Comparison of ENCODE assay signal across 29 cellular contexts in genomic region chr14:21238823-21239518, GRCh38. TPM values are rescaled to one million over a fixed set of nuclear protein-coding genes. Genes with fewer than 3 reads are reported as not detected.
DNase-seq lines count a peak whose midpoint lies in the region; ATAC-seq, FAIRE-seq and TF ChIP-seq lines count a peak whose summit lies in the region.
"Had no signal": no experiment of that assay in that cellular context is flagged by ENCODE, and none has a peak within 500 bp of the region (broad histone marks: within the 10 kb centered on the region; RNA-seq: fewer than 3 reads in every experiment).

No MANE protein-coding gene starts in this region.

- BruUV-seq in GM12878 (replicated peaks; lab: Mats Ljungman, UMichigan) = no TSS peak

- in situ Hi-C loops in GM12878 (cut with MboI) = no loop called here

- intact Hi-C loops in GM12878 (cut with micrococcal nuclease; ENCODE audit: unreplicated experiment) = no loop called here

- no peaks in the 10 kb centered on the region for H3K9me3 Mint-ChIP-seq in activated naive CD8-positive, alpha-beta T cell (ENCODE audit: low read depth)
- H3K9me3 Mint-ChIP-seq in activated naive CD8-positive, alpha-beta T cell treated with anti-CD3 and anti-CD28 coated beads, Interleukin-2, amount 50 U/mL, for 24 hours = no peaks in the 10 kb centered on the region
- H3K9me3 Mint-ChIP-seq: activated CD4-positive, alpha-beta T cell treated with anti-CD3 and anti-CD28 coated beads, Interleukin-2, amount 10 ng/mL, durations not matched to agents 7 days and 5 days; activated naive CD4-positive, alpha-beta T cell treated with anti-CD3 and anti-CD28 coated beads, Interleukin-2, amount 10 ng/mL, durations not matched to agents 7 days and 5 days; stimulated activated effector memory CD8-positive, alpha-beta T cell treated with anti-CD3 and anti-CD28 coated beads, Interleukin-12 subunit alpha, Interleukin-12 subunit beta, amount 100 ng/mL, for 72 hours had no signal

- POLR2A ChIA-PET in GM12878 (lab: Charles Lee) = interaction anchor here (0.5 to 1.0 kb wide), 3 partner anchors 28 to 273 kb away, joined by 3 to 4 read pairs (median 4); no protein-coding TSS in a partner anchor

- H3K4me1 Mint-ChIP-seq in activated naive CD8-positive, alpha-beta T cell (ENCODE audit: low read depth) = peaks cover 85% of the 10 kb centered on the region
- peaks cover 90% of the 10 kb centered on the region for H3K4me1 Mint-ChIP-seq in activated naive CD8-positive, alpha-beta T cell treated with anti-CD3 and anti-CD28 coated beads, Interleukin-2, amount 50 U/mL, for 24 hours

- H3K4me3 ChIP-seq in GM12878 = no peak overlapping the region
- H3K4me3 ChIP-seq in smooth muscle cell = no peak overlapping the region
- H3K4me3 ChIP-seq: cardiac muscle cell, coronary artery, esophagus muscularis mucosa, SJSA1, thoracic aorta had no signal

- WGBS in GM12878 (ENCODE audit: insufficient coverage, insufficient replicate concordance, low lambda C conversion rate, missing lambda C conversion rate) = 76% methylated on average over 11 of the region's 11 CpGs
- 97% methylated on average over 11 of the region's 11 CpGs for WGBS in smooth muscle cell (ENCODE audit: low lambda C conversion rate)

- H3K4me2 ChIP-seq in GM12878 (ENCODE audit: control insufficient read depth, insufficient read depth) (no peak overlapping the region), smooth muscle cell (no peak overlapping the region)

- TF ChIP-seq CTCF in GM12878 (IDR thresholded peaks at IDR 0.05 in 2 of 3, conservative IDR thresholded peaks at IDR 0.05 in 1 of 3; ENCODE audit: control insufficient read depth in 2 of 3, extremely low read depth in 1 of 3, insufficient read depth in 1 of 3, low read depth in 3 of 3, low read length in 3 of 3) (no peak), smooth muscle cell (IDR thresholded peaks at IDR 0.05; ENCODE audit: borderline replicate concordance, insufficient read depth, poor library complexity, severe bottlenecking) (no peak)

- TF ChIP-seq POLR2A in GM12878 (IDR thresholded peaks at IDR 0.05; ENCODE audit: low read depth, low read length) = 0 out of 2 replicates have a peak, but pooled peaks have one; percentile 33

- H3K27ac Mint-ChIP-seq in activated naive CD8-positive, alpha-beta T cell = peak overlapping the region; percentile 58
- H3K27ac Mint-ChIP-seq in activated naive CD8-positive, alpha-beta T cell treated with anti-CD3 and anti-CD28 coated beads, Interleukin-2, amount 50 U/mL, for 24 hours = no peak overlapping the region
- H3K27ac Mint-ChIP-seq: activated naive CD4-positive, alpha-beta T cell treated with anti-CD3 and anti-CD28 coated beads, Interleukin-2, amount 10 ng/mL, durations not matched to agents 7 days and 5 days; stimulated activated effector memory CD8-positive, alpha-beta T cell treated with anti-CD3 and anti-CD28 coated beads, Interleukin-12 subunit alpha, Interleukin-12 subunit beta, amount 100 ng/mL, for 72 hours had no signal

- TF ChIP-seq RAD21 in GM12878 (IDR thresholded peaks at IDR 0.05; ENCODE audit: insufficient read depth, low read depth, low read length) = no peak

- H3K9ac ChIP-seq in GM12878 (ENCODE audit: control insufficient read depth, insufficient read depth, low read length) (no peak overlapping the region), smooth muscle cell (ENCODE audit: low read depth) (no peak overlapping the region)

- H3K4me3 Mint-ChIP-seq in activated naive CD8-positive, alpha-beta T cell = peak overlapping the region; percentile 46
- H3K4me3 Mint-ChIP-seq in activated naive CD8-positive, alpha-beta T cell treated with anti-CD3 and anti-CD28 coated beads, Interleukin-2, amount 50 U/mL, for 24 hours = no peak overlapping the region
- H3K4me3 Mint-ChIP-seq: activated CD4-positive, alpha-beta T cell treated with anti-CD3 and anti-CD28 coated beads, Interleukin-2, amount 10 ng/mL, durations not matched to agents 7 days and 5 days; activated naive CD4-positive, alpha-beta T cell treated with anti-CD3 and anti-CD28 coated beads, Interleukin-2, amount 10 ng/mL, durations not matched to agents 7 days and 5 days; stimulated activated effector memory CD8-positive, alpha-beta T cell treated with anti-CD3 and anti-CD28 coated beads, Interleukin-12 subunit alpha, Interleukin-12 subunit beta, amount 100 ng/mL, for 72 hours had no signal

- CTCF ChIA-PET in GM12878 (lab: Yijun Ruan, JAX) = interaction anchor here (1.5 to 2.6 kb wide), 2 partner anchors 16 to 144 kb away, joined by 3 to 11 read pairs; no protein-coding TSS in a partner anchor

- peaks cover 3% of the 10 kb centered on the region for H4K20me1 ChIP-seq in GM12878 (ENCODE audit: control insufficient read depth, insufficient read depth)
- H4K20me1 ChIP-seq in smooth muscle cell (ENCODE audit: low read depth) = peaks cover 100% of the 10 kb centered on the region

- H3K36me3 Mint-ChIP-seq in activated naive CD8-positive, alpha-beta T cell = peaks cover 5% of the 10 kb centered on the region
- peaks cover 85% of the 10 kb centered on the region for H3K36me3 Mint-ChIP-seq in activated naive CD8-positive, alpha-beta T cell treated with anti-CD3 and anti-CD28 coated beads, Interleukin-2, amount 50 U/mL, for 24 hours (ENCODE audit: low read depth)

- H3K27ac ChIP-seq in GM12878 (ENCODE audit: control insufficient read depth, insufficient read depth) = no peak overlapping the region
- H3K27ac ChIP-seq in smooth muscle cell (ENCODE audit: low read depth) = peak overlapping the region; percentile 22
- H3K27ac ChIP-seq: coronary artery, esophagus muscularis mucosa, HL-60, SJSA1, thoracic aorta had no signal

- H3K36me3 ChIP-seq in GM12878 (ENCODE audit: control insufficient read depth in 2 of 2, insufficient read depth in 2 of 2, low read length in 1 of 2) = peaks cover 0 to 44% of the 10 kb centered on the region in 2 experiments; a peak in 3 of 4 replicates
- peaks cover 7% of the 10 kb centered on the region for H3K36me3 ChIP-seq in smooth muscle cell (ENCODE audit: low read depth)
- H3K36me3 ChIP-seq: thoracic aorta had no signal

- SMC1A ChIA-PET in GM12878 (lab: Charles Lee; ENCODE audit: uncharacterized antibody, unreplicated experiment) = interaction anchor here (1.8 to 2.0 kb wide), 2 partner anchors 26 to 69 kb away, joined by 6 to 8 read pairs; no protein-coding TSS in a partner anchor

- no peak overlapping the region for H2AFZ ChIP-seq in GM12878 (ENCODE audit: control insufficient read depth, low read depth, low read length)
- no peak overlapping the region for H2AFZ ChIP-seq in smooth muscle cell (ENCODE audit: low read depth)

- H3K79me2 ChIP-seq in GM12878 (ENCODE audit: control insufficient read depth, insufficient read depth, low read length) (peaks cover 97% of the 10 kb centered on the region), smooth muscle cell (ENCODE audit: low read depth) (peaks cover 100% of the 10 kb centered on the region)

- no peak for DNase-seq in activated naive CD8-positive, alpha-beta T cell treated with anti-CD3 and anti-CD28 coated beads, Interleukin-2, amount 50 U/mL, for 24 hours
- DNase-seq in GM19239 (ENCODE audit: insufficient read length, low spot score) = no peak
- DNase-seq in GM12878 (ENCODE audit: low read depth, low spot score) = no peak
- DNase-seq in smooth muscle cell (lab: John Stamatoyannopoulos, UW; ENCODE audit: unreplicated experiment) = no peak
- DNase-seq: activated CD4-positive, alpha-beta T cell treated with anti-CD3 and anti-CD28 coated beads, Interleukin-2, amount 10 ng/mL, durations not matched to agents 7 days and 5 days; activated naive CD4-positive, alpha-beta T cell treated with anti-CD3 and anti-CD28 coated beads, Interleukin-2, amount 10 ng/mL, durations not matched to agents 7 days and 5 days; DMS153; foreskin melanocyte; left cardiac atrium; NCI-H1048; NCI-H1694 treated with DMSO at 0.1 percent for 48 hours; NCI-H2171 treated with DMSO at 0.1 percent for 48 hours; NCI-H526 treated with DMSO at 0.1 percent for 48 hours; retina; stimulated activated CD4-positive, alpha-beta T cell treated with anti-CD3 and anti-CD28 coated beads, Interleukin-2, amount 100 ng/mL, for 48 hours had no signal

- no peaks in the 10 kb centered on the region for H3K27me3 Mint-ChIP-seq in activated naive CD8-positive, alpha-beta T cell
- H3K27me3 Mint-ChIP-seq in activated naive CD8-positive, alpha-beta T cell treated with anti-CD3 and anti-CD28 coated beads, Interleukin-2, amount 50 U/mL, for 24 hours = no peaks in the 10 kb centered on the region
- H3K27me3 Mint-ChIP-seq: activated CD4-positive, alpha-beta T cell treated with anti-CD3 and anti-CD28 coated beads, Interleukin-2, amount 10 ng/mL, durations not matched to agents 7 days and 5 days; activated naive CD4-positive, alpha-beta T cell treated with anti-CD3 and anti-CD28 coated beads, Interleukin-2, amount 10 ng/mL, durations not matched to agents 7 days and 5 days had no signal

- H3K27me3 ChIP-seq in GM12878 (replicated peaks in 1 of 2; ENCODE audit: control insufficient read depth in 2 of 2, insufficient read depth in 2 of 2, low read length in 1 of 2) (no peaks in the 10 kb centered on the region), smooth muscle cell (ENCODE audit: low read depth) (no peaks in the 10 kb centered on the region)
- H3K27me3 ChIP-seq: cardiac muscle cell, esophagus muscularis mucosa, SJSA1 had no signal

- H3K4me1 ChIP-seq in GM12878 (ENCODE audit: control insufficient read depth, insufficient read depth, low read length) = peaks cover 9% of the 10 kb centered on the region
- no peaks in the 10 kb centered on the region for H3K4me1 ChIP-seq in smooth muscle cell (ENCODE audit: low read depth)
- H3K4me1 ChIP-seq: SJSA1 had no signal

- peaks cover 62% of the 10 kb centered on the region for H3F3A ChIP-seq in smooth muscle cell (ENCODE audit: low read depth)

- H3K9me3 ChIP-seq in GM12878 (replicated peaks; ENCODE audit: control insufficient read depth, insufficient read depth, low read length) (no peaks in the 10 kb centered on the region), smooth muscle cell (replicated peaks; ENCODE audit: low read depth) (no peaks in the 10 kb centered on the region)
- H3K9me3 ChIP-seq: esophagus muscularis mucosa, SJSA1, thoracic aorta had no signal

- no peak for ATAC-seq in activated naive CD8-positive, alpha-beta T cell treated with anti-CD3 and anti-CD28 coated beads, Interleukin-2, amount 50 U/mL, for 24 hours
- ATAC-seq in GM12878 = no peak
- no peak for ATAC-seq in GM18520 (IDR thresholded peaks at IDR 0.05; ENCODE audit: unreplicated experiment)
- no peak for ATAC-seq in HG02588 (IDR thresholded peaks at IDR 0.05; ENCODE audit: unreplicated experiment)
- ATAC-seq: left cardiac atrium; stimulated activated effector memory CD8-positive, alpha-beta T cell treated with anti-CD3 and anti-CD28 coated beads, Interleukin-12 subunit alpha, Interleukin-12 subunit beta, amount 100 ng/mL, for 72 hours had no signal

- TF ChIP-seq EP300 in GM12878 (IDR thresholded peaks at IDR 0.05; ENCODE audit: borderline replicate concordance in 1 of 2, control insufficient read depth in 1 of 2, low read depth in 2 of 2, low read length in 2 of 2) = no peak

- FAIRE-seq in GM19239 (lab: Jason Lieb, UNC) (peak; percentile 37), GM12878 (lab: Jason Lieb, UNC) (no peak)
- FAIRE-seq: GM18507, H54 had no signal

- RAD21 ChIA-PET in GM12878 (lab: Charles Lee; ENCODE audit: unreplicated experiment) = no interaction called here

RNA-seq across cellular contexts. Expression of gene HNRNPC, which starts 30.3 kb away (rescaled TPM):
- 614 and 625 TPM in 2 replicates for total RNA-seq in GM12878 (2013; cell fraction: nucleolus; rRNA removed)
- total RNA-seq in GM12878 (2014; rRNA removed) = 911 and 918 TPM in 2 replicates
- 1,200 and 1,219 TPM in 2 replicates for total RNA-seq in GM12878 (2014; rRNA removed; fragmentation: Illumina TruSeq; extraction: Trizol)
- 766 and 773 TPM in 2 replicates for total RNA-seq in GM12878 (2021)
- 683 TPM for polyA plus RNA-seq in GM12878 (2011; ENCODE audit: low read depth)
- polyA plus RNA-seq in GM12878 (2011; rRNA removed) = 1,305 and 1,562 TPM in 2 replicates
- 561 and 849 TPM in 2 replicates for polyA plus RNA-seq in GM12878 (2011; cell fraction: cytosol; rRNA removed)
- polyA plus RNA-seq in GM12878 (2011; cell fraction: nucleus; rRNA removed) = 413 and 577 TPM in 2 replicates
- 661 and 837 TPM in 2 replicates for polyA plus RNA-seq in GM12878 (2012)
- 1,492 and 1,839 TPM in 2 replicates for polyA plus RNA-seq in GM12878 (2014; fragmentation: Illumina TruSeq; extraction: Trizol)
- 1,000 to 10,000 TPM in 1 of 2 experiments, 100 to 1,000 TPM in 1; 679 to 1,422 TPM for polyA plus RNA-seq in GM12878 (2014; fragmentation: Nextera tagmentation; extraction: Ambion mirVana)
- 866 and 889 TPM in 2 replicates for polyA plus RNA-seq in GM12878 (2014; rRNA removed)
- 1,000 to 10,000 TPM; 1,325 to 1,341 TPM for polyA plus RNA-seq in GM12878 (2016; fragmentation: Nextera tagmentation; extraction: Ambion mirVana)
- 736 and 779 TPM in 2 replicates for polyA minus RNA-seq in GM12878 (2011; rRNA and poly(A)+ RNA removed)
- polyA minus RNA-seq in GM12878 (2011; cell fraction: cytosol; rRNA and poly(A)+ RNA removed) = 204 and 236 TPM in 2 replicates
- polyA minus RNA-seq in GM12878 (2011; cell fraction: nucleus; rRNA and poly(A)+ RNA removed) = 243 and 440 TPM in 2 replicates
- 514 and 606 TPM in 2 replicates for total RNA-seq in smooth muscle cell
- 408 TPM in 2 replicates for polyA plus RNA-seq in smooth muscle cell

RNA-seq across cellular contexts. Expression of gene RPGRIP1, which starts 40.9 kb away (rescaled TPM):
- not detected in 2 replicates for total RNA-seq in GM12878 (2013; cell fraction: nucleolus; rRNA removed)
- total RNA-seq in GM12878 (2014; rRNA removed) (0.27 and 1.1 TPM in 2 replicates), GM12878 (2014; rRNA removed; fragmentation: Illumina TruSeq; extraction: Trizol) (0.18 and 0.72 TPM in 2 replicates), GM12878 (2021) (0.44 TPM in 1 of 2 replicates, not detected in the other), smooth muscle cell (not detected in 2 replicates)
- polyA plus RNA-seq in GM12878 (2011; ENCODE audit: low read depth) = not detected
- polyA plus RNA-seq in GM12878 (2011; rRNA removed) (0.13 and 0.30 TPM in 2 replicates), GM12878 (2014; fragmentation: Illumina TruSeq; extraction: Trizol) (0.14 and 0.34 TPM in 2 replicates), GM12878 (2014; fragmentation: Nextera tagmentation; extraction: Ambion mirVana) (under 1 TPM; 0.07 to 0.16 TPM), GM12878 (2014; rRNA removed) (0.10 and 0.11 TPM in 2 replicates), GM12878 (2016; fragmentation: Nextera tagmentation; extraction: Ambion mirVana) (under 1 TPM in 1 of 2 experiments, not detected in 1; 0.07 TPM), smooth muscle cell (0.21 TPM in 1 of 2 replicates, not detected in the other)
- 0.13 TPM in 1 of 2 replicates, not detected in the other for polyA plus RNA-seq in GM12878 (2011; cell fraction: cytosol; rRNA removed)
- polyA plus RNA-seq in GM12878 (2011; cell fraction: nucleus; rRNA removed) = 0.15 and 0.40 TPM in 2 replicates
- polyA plus RNA-seq in GM12878 (2012) = 0.08 and 0.14 TPM in 2 replicates
- 0.80 TPM in 1 of 2 replicates, not detected in the other for polyA minus RNA-seq in GM12878 (2011; rRNA and poly(A)+ RNA removed)
- not detected in 2 replicates for polyA minus RNA-seq in GM12878 (2011; cell fraction: cytosol; rRNA and poly(A)+ RNA removed)
- 0.19 TPM in 1 of 2 replicates, not detected in the other for polyA minus RNA-seq in GM12878 (2011; cell fraction: nucleus; rRNA and poly(A)+ RNA removed)
- total RNA-seq: activated CD4-positive, alpha-beta T cell treated with anti-CD3 and anti-CD28 coated beads, Interleukin-2, amount 10 ng/mL, durations not matched to agents 7 days and 5 days; cardiac muscle cell; esophagus muscularis mucosa; myocyte; SJSA1; T-helper 1 cell treated with Interleukin-12 subunit alpha and Interleukin-12 subunit beta and Interleukin-4 antibody, amounts not matched to agents 30 ng/mL and 1 ng/mL, for 36 hours; thoracic aorta had no signal
